ENCODE assay signal across 29 cellular contexts in genomic region chr18:78548261-78549058, GRCh38.
DNase-seq lines count a peak whose midpoint lies in the region; ATAC-seq, FAIRE-seq and TF ChIP-seq lines count a peak whose summit lies in the region.
"Had no signal": no experiment of that assay in that cellular context is flagged by ENCODE, and none has a peak within 500 bp of the region (broad histone marks: within the 10 kb centered on the region; RNA-seq: fewer than 3 reads in every experiment).

No MANE protein-coding gene starts in this region.

- no peak overlapping the region for H4K8ac ChIP-seq in mesenchymal stem cell (ENCODE audit: low read length)

- no peak overlapping the region for H3K4me2 ChIP-seq in mesenchymal stem cell (ENCODE audit: low read length, poor library complexity, severe bottlenecking)
- H3K4me2 ChIP-seq: A549; BLaER1 treated with 17β-estradiol and CSF1 and Interleukin-3, amounts not matched to agents 10 nM and 100 nM; GM23338 had no signal

- no peak overlapping the region for H3K14ac ChIP-seq in mesenchymal stem cell (ENCODE audit: low read length in 2 of 2)

- H3K79me1 ChIP-seq in mesenchymal stem cell (replicated peaks; ENCODE audit: low read length, poor library complexity, severe bottlenecking), result no peaks in the 10 kb centered on the region

- H3K4ac ChIP-seq in mesenchymal stem cell (ENCODE audit: low read depth in 1 of 2, low read length in 2 of 2), result no peak overlapping the region

- no peak overlapping the region for H2BK15ac ChIP-seq in mesenchymal stem cell (ENCODE audit: low read depth, poor library complexity, severe bottlenecking)

- no peak overlapping the region for H2AK5ac ChIP-seq in mesenchymal stem cell (ENCODE audit: low read length, severe bottlenecking)

- H3K9ac ChIP-seq in mesenchymal stem cell (ENCODE audit: low read length), result no peak overlapping the region
- H3K9ac ChIP-seq: BLaER1 treated with 17β-estradiol and CSF1 and Interleukin-3, amounts not matched to agents 10 nM and 100 nM had no signal

- FAIRE-seq in bronchial epithelial cell (lab: Jason Lieb, UNC), result peak; percentile 97
- FAIRE-seq: A549, G401.6, GM19239 had no signal

- H4K91ac ChIP-seq in mesenchymal stem cell (ENCODE audit: low read length), result no peak overlapping the region

- no peak for DNase-seq in bronchial epithelial cell (ENCODE audit: low read depth)
- peak; percentile 5 for DNase-seq in mucosa of gallbladder (ENCODE audit: low spot score)
- peak; percentile 51 for DNase-seq in sciatic nerve (ENCODE audit: low spot score)
- no peak for DNase-seq in mesenchymal stem cell
- DNase-seq in CD1c-positive myeloid dendritic cell (ENCODE audit: extremely low spot score), result no peak
- DNase-seq: AML-193; CD4-positive, alpha-beta memory T cell; COR-L47; DMS53; HCEC 1CT; Karpas-422; NCI-H1092; NCI-H1417 treated with DMSO at 0.1 percent for 48 hours; NCI-H1694 treated with DMSO at 0.1 percent for 48 hours; NCI-H2081 treated with DMSO at 0.1 percent for 48 hours; NCI-H2171; NCI-H226; NCI-H510A; NCI-H69; Right ventricle myocardium superior; RPMI8226 had no signal

- no peak overlapping the region for H3K18ac ChIP-seq in mesenchymal stem cell (ENCODE audit: low read depth in 1 of 2, low read length in 2 of 2)

- H3K27me3 ChIP-seq in bronchial epithelial cell (ENCODE audit: control insufficient read depth, insufficient read depth, low read length) (no peaks in the 10 kb centered on the region), mesenchymal stem cell (ENCODE audit: control insufficient read depth in 1 of 2, insufficient read depth in 1 of 2, low read length in 2 of 2) (no peaks in the 10 kb centered on the region)
- H3K27me3 ChIP-seq: BLaER1 treated with 17β-estradiol and CSF1 and Interleukin-3, amounts not matched to agents 10 nM and 100 nM had no signal

- H3K9me3 ChIP-seq in mesenchymal stem cell (ENCODE audit: control insufficient read depth, low read length), result peaks cover 15% of the 10 kb centered on the region
- H3K9me3 ChIP-seq: A549 had no signal

- H2AFZ ChIP-seq in mesenchymal stem cell (ENCODE audit: low read depth, low read length), result no peak overlapping the region
- H2AFZ ChIP-seq: GM23338 had no signal

- no peak for TF ChIP-seq CTCF in bronchial epithelial cell (IDR thresholded peaks at IDR 0.05; ENCODE audit: insufficient read depth, low read length, severe bottlenecking)

- ATAC-seq in sciatic nerve, result no peak
- no peak for ATAC-seq in HG02763 (IDR thresholded peaks at IDR 0.05; ENCODE audit: unreplicated experiment)
- no peak for ATAC-seq in GM21360 (IDR thresholded peaks at IDR 0.05; ENCODE audit: unreplicated experiment)
- ATAC-seq: A549, GM23338 had no signal

- no peak overlapping the region for H3K27ac ChIP-seq in mesenchymal stem cell (ENCODE audit: low read length, poor library complexity, severe bottlenecking)
- H3K27ac ChIP-seq: A549; BLaER1 treated with 17β-estradiol and CSF1 and Interleukin-3, amounts not matched to agents 10 nM and 100 nM; HL-60 had no signal

- H2BK5ac ChIP-seq in mesenchymal stem cell (ENCODE audit: low read depth, low read length, poor library complexity, severe bottlenecking), result no peak overlapping the region

- intact Hi-C loops in sciatic nerve (cut with DNase I), result no loop called here

- no peak overlapping the region for H2BK120ac ChIP-seq in mesenchymal stem cell (ENCODE audit: low read depth, low read length)

- no peak overlapping the region for H3K23ac ChIP-seq in mesenchymal stem cell (ENCODE audit: low read length in 2 of 2)

- no peaks in the 10 kb centered on the region for H3K4me1 ChIP-seq in mesenchymal stem cell (ENCODE audit: control insufficient read depth, insufficient read depth, low read depth, low read length)
- H3K4me1 ChIP-seq: A549 had no signal

- H3K36me3 ChIP-seq in bronchial epithelial cell (ENCODE audit: control insufficient read depth, insufficient read depth, low read length) (no peaks in the 10 kb centered on the region), mesenchymal stem cell (ENCODE audit: control insufficient read depth in 1 of 2, insufficient read depth in 2 of 2, low read depth in 1 of 2, low read length in 2 of 2) (no peaks in the 10 kb centered on the region)
- H3K36me3 ChIP-seq: BLaER1 treated with 17β-estradiol and CSF1 and Interleukin-3, amounts not matched to agents 10 nM and 100 nM had no signal

- no peak overlapping the region for H2BK12ac ChIP-seq in mesenchymal stem cell (ENCODE audit: low read length in 2 of 2)

- WGBS in mesenchymal stem cell, result 90% methylated on average over 30 of the region's 30 CpGs

- H3K4me3 ChIP-seq in bronchial epithelial cell (ENCODE audit: low read depth, low read length) (no peak overlapping the region), mesenchymal stem cell (ENCODE audit: insufficient read depth in 1 of 2, low read depth in 1 of 2, low read length in 2 of 2) (no peak overlapping the region)
- H3K4me3 ChIP-seq: A549; BLaER1 treated with 17β-estradiol and CSF1 and Interleukin-3, amounts not matched to agents 10 nM and 100 nM; GM23338 had no signal

Comparison
In these comparisons a context has a peak if more than half of its experiments do, and no peak if none do; other contexts are left out.
1. DNase-seq: peak in mucosa of gallbladder (single experiment) and sciatic nerve (single experiment); none in bronchial epithelial cell (single experiment), mesenchymal stem cell (single experiment) and CD1c-positive myeloid dendritic cell (single experiment).